Comparison of ENCODE assay signal across 8 cellular contexts in the genomic region with DNA sequence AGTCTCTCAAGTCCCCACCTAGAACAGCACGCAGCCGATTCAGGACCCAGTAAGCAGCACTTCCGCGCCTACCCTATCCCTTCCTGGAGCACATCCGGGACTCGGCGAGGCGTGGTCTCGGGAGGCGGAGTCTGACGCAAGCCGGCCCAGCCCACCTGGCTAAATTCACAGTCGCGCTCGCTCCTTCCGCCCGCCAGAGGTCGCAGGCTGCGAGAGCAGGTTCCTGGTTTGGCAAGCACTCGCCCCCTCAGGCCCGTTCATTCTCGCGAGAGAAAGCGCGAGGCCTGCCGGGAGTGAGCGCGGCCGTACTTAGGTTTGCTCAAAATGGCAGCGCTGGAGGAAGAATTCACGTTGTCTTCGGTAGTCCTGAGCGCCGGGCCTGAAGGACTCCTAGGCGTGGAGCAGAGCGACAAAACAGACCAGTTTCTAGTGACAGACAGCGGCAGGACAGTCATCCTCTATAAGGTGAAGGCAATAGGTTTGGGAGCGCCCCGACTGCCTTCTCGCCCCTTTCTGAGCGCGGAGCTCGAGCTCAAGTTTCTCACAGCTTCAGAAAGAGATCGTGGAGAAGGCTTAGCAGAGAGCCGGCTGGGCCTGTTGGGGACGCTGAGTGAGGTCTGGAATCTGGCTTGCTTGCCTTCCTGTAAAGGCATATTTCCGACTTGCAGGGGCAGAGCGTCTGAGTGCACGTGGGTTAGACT. TPM values are rescaled to one million over a fixed set of nuclear protein-coding genes. Genes with fewer than 3 reads are reported as not detected.
DNase-seq lines count a peak whose midpoint lies in the region; ATAC-seq and TF ChIP-seq lines count a peak whose summit lies in the region.

Gene NOL11, plus strand, starts transcription at position 313 of the 701 bp plus-strand sequence. Its CDS starts 12 bp downstream, at position 325.

- peaks cover 21% of the 10 kb centered on the region for H3K4me1 ChIP-seq in mononuclear cell (ENCODE audit: insufficient read depth, low read length)

- H3K4me3 ChIP-seq in mononuclear cell (ENCODE audit: low read length) = peak within 1 kb of the TSS; percentile 92

- no peaks in the 10 kb centered on the region for H3K27me3 ChIP-seq in mononuclear cell (ENCODE audit: insufficient read depth, low read length)

- H3K9me3 ChIP-seq in mononuclear cell (ENCODE audit: low read depth, low read length) = no peaks in the 10 kb centered on the region

- TF ChIP-seq RAD21 in Ishikawa (IDR thresholded peaks at IDR 0.05; ENCODE audit: low read depth) = peak; percentile 46; the same call in 1 of the 2 replicates

- DNase-seq in DMS53 (lab: John Stamatoyannopoulos, UW) = peak; percentile 99
- peak; percentile 68 for DNase-seq in OCI-M2 (lab: John Stamatoyannopoulos, UW; ENCODE audit: unreplicated experiment)
- DNase-seq in activated T-cell treated with anti-CD3 and anti-CD28 coated beads for 4 hours = peak; percentile 99
- peak; percentile 85 for DNase-seq in epidermal melanocyte (ENCODE audit: insufficient read length, low spot score)
- DNase-seq in stimulated activated CD8-positive, alpha-beta memory T cell treated with anti-CD3 and anti-CD28 coated beads, Interleukin-4, amount 100 ng/mL, for 1 hour (ENCODE audit: low read depth in 2 of 2, low spot score in 1 of 2) = peak; percentile 98 to 99

- no peak; the same call in 1 of the 2 replicates for TF ChIP-seq EP300 in Ishikawa (IDR thresholded peaks at IDR 0.05; ENCODE audit: borderline replicate concordance)

- peak; percentile 98 for ATAC-seq in GM21576 (IDR thresholded peaks at IDR 0.05; ENCODE audit: unreplicated experiment)

TF ChIP-seq in Ishikawa, 13 proteins besides CTCF, POLR2A, EP300 and RAD21:
- TF ChIP-seq FOXM1 (IDR thresholded peaks at IDR 0.05; ENCODE audit: borderline replicate concordance, low read depth) (no peak), MAX (IDR thresholded peaks at IDR 0.05) (peak; percentile 81), ZBTB7A (IDR thresholded peaks at IDR 0.05; ENCODE audit: low read depth) (no peak), YY1 (IDR thresholded peaks at IDR 0.05; ENCODE audit: low read depth) (peak; percentile 96), CREB1 (IDR thresholded peaks at IDR 0.05; ENCODE audit: low read depth) (0 out of 2 replicates have a peak, but pooled peaks have one; percentile 30), REST (IDR thresholded peaks at IDR 0.05; ENCODE audit: low read depth) (no peak), TCF12 (IDR thresholded peaks at IDR 0.05; ENCODE audit: low read depth) (peak; percentile 73; the same call in 1 of the 2 replicates), TAF1 (IDR thresholded peaks at IDR 0.05; ENCODE audit: low read depth) (peak; percentile 98), CEBPB (IDR thresholded peaks at IDR 0.05) (peak; percentile 40; the same call in 1 of the 2 replicates), EGR1 (IDR thresholded peaks at IDR 0.05) (peak; percentile 88), NFIC (IDR thresholded peaks at IDR 0.05) (peak; percentile 67; the same call in 1 of the 2 replicates), TEAD4 (IDR thresholded peaks at IDR 0.05) (peak; percentile 49; the same call in 1 of the 2 replicates), USF1 (IDR thresholded peaks at IDR 0.05) (peak; percentile 48)
TF ChIP-seq in Ishikawa: peak in this region for 10.

RNA-seq across cellular contexts. Expression of gene NOL11, which starts in this region (rescaled TPM):
- 76.5 TPM for total RNA-seq in mononuclear cell

Comparison
In these comparisons a context has a peak if more than half of its experiments do, and no peak if none do; other contexts are left out.
1. Peak in every context shown above with its lines: DNase-seq, ATAC-seq and H3K4me3 ChIP-seq.